16 cellular contexts compared by ENCODE assay signal in the genomic region with DNA sequence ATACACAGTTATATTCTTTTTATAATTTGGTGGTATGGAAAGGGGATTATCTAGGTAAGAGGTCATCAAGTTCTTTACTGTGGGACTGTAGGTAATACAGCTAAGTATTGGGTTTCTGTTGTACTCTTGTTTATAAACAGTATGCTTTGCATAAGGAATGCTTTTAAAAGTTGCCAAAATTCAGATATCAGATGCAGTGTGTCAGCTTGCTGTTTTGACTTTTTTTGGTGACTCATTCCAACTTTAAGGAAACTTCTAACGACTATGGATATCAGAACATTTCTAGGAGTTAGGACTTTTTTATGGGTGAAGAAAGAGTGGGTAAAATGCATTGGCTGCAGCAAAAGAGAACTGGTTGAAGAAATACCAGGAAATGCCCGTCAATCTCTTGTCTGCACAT. TPM values are rescaled to one million over a fixed set of nuclear protein-coding genes. Genes with fewer than 3 reads are reported as not detected.
"Had no signal": no experiment of that assay in that cellular context is flagged by ENCODE, and none has a peak within 500 bp of the region (broad histone marks: within the 10 kb centered on the region; RNA-seq: fewer than 3 reads in every experiment).

No MANE protein-coding gene starts in this region.

- H3K27me3 ChIP-seq: adrenal gland had no signal

- DNase-seq: activated CD4-positive, alpha-beta T cell treated with anti-CD3 and anti-CD28 coated beads, Interleukin-2, amount 50 U/mL, for 48 hours; activated naive CD4-positive, alpha-beta T cell treated with anti-CD3 and anti-CD28 coated beads, Interleukin-2, amount 10 ng/mL, durations not matched to agents 7 days and 5 days; activated T-cell treated with anti-CD3 and anti-CD28 coated beads, Interleukin-2, amount 50 U/mL, for 1 hour; adrenal gland; foreskin melanocyte; head of caudate nucleus; immature natural killer cell; mesendoderm; nucleus accumbens; stimulated activated CD4-positive, alpha-beta T cell treated with anti-CD3 and anti-CD28 coated beads, Interleukin-2, amount 100 ng/mL, for 48 hours; T-helper 9 cell had no signal

- H3K36me3 ChIP-seq: adrenal gland, cardiac muscle cell had no signal

- H3K4me3 ChIP-seq: adrenal gland, cardiac muscle cell had no signal

- ATAC-seq: esophagus mucosa; stimulated activated memory B cell treated with anti-CD40 and anti-IgM and Interleukin-4, amounts not matched to agents 10 μg/mL and 1 μg/mL and 100 μg/mL, for 72 hours had no signal

- H3K9me3 ChIP-seq: adrenal gland had no signal

- H3K27ac ChIP-seq: cardiac muscle cell had no signal

RNA-seq across cellular contexts. Expression of gene SCAANT1, which starts 2.8 kb away (rescaled TPM):
- polyA plus RNA-seq: cardiac muscle cell, liver, thymus had no signal
